In genomic region chr20:55269913-55270312, GRCh38 we compare ENCODE assay signal across 14 cellular contexts.
"Had no signal": no experiment of that assay in that cellular context is flagged by ENCODE, and none has a peak within 500 bp of the region (broad histone marks: within the 10 kb centered on the region; RNA-seq: fewer than 3 reads in every experiment).

No MANE protein-coding gene starts in this region.

- H3K27me3 ChIP-seq: heart left ventricle had no signal

- ATAC-seq: activated naive CD4-positive, alpha-beta T cell treated with anti-CD3 and anti-CD28 coated beads, Interleukin-2, amount 50 U/mL, for 72 hours; heart left ventricle; left colon; pancreas had no signal

- H3K27ac ChIP-seq: coronary artery, pancreas, stomach, thoracic aorta had no signal

- DNase-seq: activated CD4-positive, alpha-beta memory T cell treated with anti-CD3 and anti-CD28 coated beads, Interleukin-2, amount 10 ng/mL, durations not matched to agents 7 days and 5 days; activated CD4-positive, alpha-beta T cell treated with anti-CD3 and anti-CD28 coated beads for 4 hours; activated effector memory CD4-positive, alpha-beta T cell treated with anti-CD3 and anti-CD28 coated beads, Interleukin-2, amount 50 U/mL, for 16 hours; activated T-cell treated with anti-CD3 and anti-CD28 coated beads, Interleukin-2, amount 50 U/mL, for 48 hours; effector CD8-positive, alpha-beta T cell; left colon; naive B cell; pancreas; stimulated activated CD4-positive, alpha-beta T cell treated with anti-CD3 and anti-CD28 coated beads, Interleukin-1b, Interleukin-23, amount 100 ng/mL, for 48 hours; stomach had no signal

- H3K4me3 ChIP-seq: coronary artery, heart left ventricle, pancreas, stomach, thoracic aorta had no signal

- H3K4me1 ChIP-seq: pancreas, stomach had no signal
